In the genomic region with DNA sequence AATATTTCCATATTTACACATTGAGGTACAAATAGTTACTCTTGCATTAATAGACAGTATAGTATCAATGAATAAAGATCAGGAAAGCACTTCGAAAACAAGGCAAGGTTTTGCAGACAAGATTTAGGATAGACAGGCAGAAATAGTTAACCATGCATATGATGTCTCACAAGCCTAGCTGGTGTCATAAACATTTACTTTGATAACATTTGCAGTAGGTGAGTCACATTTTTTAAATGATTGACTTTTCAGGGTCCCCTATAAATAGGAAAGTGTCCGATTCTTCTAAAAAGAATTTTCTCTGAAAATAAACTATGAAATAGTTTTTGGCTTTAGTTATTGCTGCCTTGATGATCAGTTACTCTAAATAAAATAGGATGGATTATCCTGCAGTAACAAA, we compare ENCODE assay signal across 15 cellular contexts.
DNase-seq lines count a peak whose midpoint lies in the region; TF ChIP-seq lines count a peak whose summit lies in the region.
"Had no signal": no experiment of that assay in that cellular context is flagged by ENCODE, and none has a peak within 500 bp of the region (broad histone marks: within the 10 kb centered on the region; RNA-seq: fewer than 3 reads in every experiment).

No MANE protein-coding gene starts in this region.

- H3K4me3 ChIP-seq in ascending aorta (no peak overlapping the region), tibial artery (no peak overlapping the region)
- H3K4me3 ChIP-seq: HAP-1 had no signal

- H3K27me3 ChIP-seq in ascending aorta (no peaks in the 10 kb centered on the region), tibial artery (no peaks in the 10 kb centered on the region)

- H3K4me1 ChIP-seq in ascending aorta (peaks cover 7 to 22% of the 10 kb centered on the region in 2 donors), tibial artery (peaks cover 0 to 65% (median 19%) of the 10 kb centered on the region in 4 donors)
- H3K4me1 ChIP-seq: HAP-1 had no signal

- DNase-seq in ascending aorta (ENCODE audit: low spot score in 2 of 2) = no peak
- peak; percentile 13 for DNase-seq in glomerular visceral epithelial cell (ENCODE audit: extremely low spot score)
- DNase-seq in tibial artery = no peak
- DNase-seq in NOMO-1 treated with DMSO at 0.1 percent for 48 hours (lab: John Stamatoyannopoulos, UW; ENCODE audit: unreplicated experiment) = no peak
- DNase-seq in HT-29 (ENCODE audit: low spot score) = no peak
- no peak for DNase-seq in stimulated activated CD4-positive, alpha-beta T cell treated with anti-CD3 and anti-CD28 coated beads, Interleukin-2, amount 100 ng/mL, for 48 hours
- DNase-seq: C1 segment of cervical spinal cord; Calu3; CD4-positive, alpha-beta memory T cell; COR-L47; DMS53; DMS79 treated with DMSO at 0.1 percent for 48 hours; GOT3; HFFc6 had no signal

- peak overlapping the region; percentile 55 to 74 for H3K27ac ChIP-seq in ascending aorta
- H3K27ac ChIP-seq in tibial artery = peak overlapping the region; percentile 10 to 58

- intact Hi-C loops in ascending aorta (cut with DNase I) (no loop called here), tibial artery (cut with DNase I; ENCODE audit: low total_unique reads) (no loop called here)

- no peaks in the 10 kb centered on the region for H3K36me3 ChIP-seq in ascending aorta
- no peaks in the 10 kb centered on the region for H3K36me3 ChIP-seq in tibial artery
- H3K36me3 ChIP-seq: HAP-1 had no signal

- TF ChIP-seq CTCF in ascending aorta (IDR thresholded peaks at IDR 0.05) (no peak), tibial artery (IDR thresholded peaks at IDR 0.05) (no peak)

- H3K9me3 ChIP-seq in ascending aorta (no peaks in the 10 kb centered on the region), tibial artery (no peaks in the 10 kb centered on the region)
- H3K9me3 ChIP-seq: HAP-1 had no signal
